ENCODE assay signal across 17 cellular contexts in genomic region chr17:77665833-77666232, GRCh38.
DNase-seq lines count a peak whose midpoint lies in the region; ATAC-seq and TF ChIP-seq lines count a peak whose summit lies in the region.
"Had no signal": no experiment of that assay in that cellular context is flagged by ENCODE, and none has a peak within 500 bp of the region (broad histone marks: within the 10 kb centered on the region; RNA-seq: fewer than 3 reads in every experiment).

No MANE protein-coding gene starts in this region.

- H3K4me3 Mint-ChIP-seq in T-helper 17 cell: peak overlapping the region; percentile 97
- H3K4me3 Mint-ChIP-seq in central memory CD8-positive, alpha-beta T cell: peak overlapping the region; percentile 85
- H3K4me3 Mint-ChIP-seq: CD14-positive monocyte, HFFc6 had no signal

- H3K4me1 ChIP-seq in A673 (ENCODE audit: insufficient read depth, low read length, poor library complexity, severe bottlenecking): peaks cover 17% of the 10 kb centered on the region
- H3K4me1 ChIP-seq in BLaER1 treated with 17β-estradiol and CSF1 and Interleukin-3, amounts not matched to agents 10 nM and 100 nM: peaks cover 17 to 32% (median 25%) of the 10 kb centered on the region in 10 experiments
- H3K4me1 ChIP-seq: esophagus squamous epithelium, thyroid gland had no signal

- no peak for DNase-seq in A673 (ENCODE audit: low spot score)
- no peak for DNase-seq in T-helper 17 cell
- no peak for DNase-seq in central memory CD8-positive, alpha-beta T cell (ENCODE audit: low spot score in 2 of 2)
- DNase-seq in AML-193 (lab: John Stamatoyannopoulos, UW): no peak
- no peak for DNase-seq in NCI-H2107 treated with DMSO at 0.1 percent for 48 hours (lab: John Stamatoyannopoulos, UW; ENCODE audit: unreplicated experiment)
- DNase-seq in hypothalamus (lab: John Stamatoyannopoulos, UW): no peak
- DNase-seq: caudate nucleus, esophagus squamous epithelium, MG63, NCI-H1694, NCI-H446, ovary, thyroid gland had no signal

- no peaks in the 10 kb centered on the region for H3K27me3 Mint-ChIP-seq in T-helper 17 cell
- no peaks in the 10 kb centered on the region for H3K27me3 Mint-ChIP-seq in central memory CD8-positive, alpha-beta T cell

- no peaks in the 10 kb centered on the region for H3K36me3 ChIP-seq in A673 (ENCODE audit: insufficient read depth, low read length, poor library complexity, severe bottlenecking)
- H3K36me3 ChIP-seq in BLaER1 treated with 17β-estradiol and CSF1 and Interleukin-3, amounts not matched to agents 10 nM and 100 nM: no peaks in the 10 kb centered on the region
- H3K36me3 ChIP-seq: esophagus squamous epithelium, MG63, ovary, thyroid gland had no signal

- H3K36me3 Mint-ChIP-seq in T-helper 17 cell (ENCODE audit: low read depth): no peaks in the 10 kb centered on the region
- peaks cover 5% of the 10 kb centered on the region for H3K36me3 Mint-ChIP-seq in central memory CD8-positive, alpha-beta T cell (ENCODE audit: insufficient read depth)
- H3K36me3 Mint-ChIP-seq: CD14-positive monocyte had no signal

- intact Hi-C loops in A673 (cut with micrococcal nuclease; ENCODE audit: unreplicated experiment): no loop called here

- H3K4me1 Mint-ChIP-seq in T-helper 17 cell: peaks cover 31% of the 10 kb centered on the region
- H3K4me1 Mint-ChIP-seq in central memory CD8-positive, alpha-beta T cell: peaks cover 37% of the 10 kb centered on the region

- H3K9ac ChIP-seq in BLaER1 treated with 17β-estradiol and CSF1 and Interleukin-3, amounts not matched to agents 10 nM and 100 nM: no peak overlapping the region

- peak overlapping the region; percentile 93 for H3K27ac Mint-ChIP-seq in T-helper 17 cell
- peak overlapping the region; percentile 88 for H3K27ac Mint-ChIP-seq in central memory CD8-positive, alpha-beta T cell (ENCODE audit: low read depth)
- H3K27ac Mint-ChIP-seq: HFFc6 had no signal

- H3K9me3 ChIP-seq in A673 (ENCODE audit: low read depth, low read length, poor library complexity, severe bottlenecking): peaks cover 16% of the 10 kb centered on the region
- peaks cover 9 to 27% (median 15%) of the 10 kb centered on the region in 11 experiments; a peak in 17 of 22 replicates for H3K9me3 ChIP-seq in BLaER1 treated with 17β-estradiol and CSF1 and Interleukin-3, amounts not matched to agents 10 nM and 100 nM (replicated peaks in 1 of 11)
- no peaks in the 10 kb centered on the region for H3K9me3 ChIP-seq in T-helper 17 cell (ENCODE audit: control insufficient read depth, low read length, poor library complexity, severe bottlenecking)
- H3K9me3 ChIP-seq: ovary, thyroid gland had no signal

- H3K4me2 ChIP-seq in BLaER1 treated with 17β-estradiol and CSF1 and Interleukin-3, amounts not matched to agents 10 nM and 100 nM: peak overlapping the region in 10 of 11 experiments; percentile 69 to 94 (median 84); a peak in 12 of 22 replicates

- no peaks in the 10 kb centered on the region for H4K20me1 ChIP-seq in BLaER1 treated with 17β-estradiol and CSF1 and Interleukin-3, amounts not matched to agents 10 nM and 100 nM

- H3K4me3 ChIP-seq in A673 (ENCODE audit: low read depth, low read length, poor library complexity, severe bottlenecking): peak overlapping the region; percentile 13
- no peak overlapping the region for H3K4me3 ChIP-seq in BLaER1 treated with 17β-estradiol and CSF1 and Interleukin-3, amounts not matched to agents 10 nM and 100 nM
- H3K4me3 ChIP-seq: esophagus squamous epithelium, lung, MG63, ovary, thyroid gland had no signal

- no peak for ATAC-seq in T-helper 17 cell
- no peak for ATAC-seq in central memory CD8-positive, alpha-beta T cell (replicated peaks; ENCODE audit: extremely low read depth, poor library complexity, severe bottlenecking)

- POLR2A ChIA-PET in A673 (lab: Charles Lee; ENCODE audit: low non-redundant PET): no interaction called here

- no peak for TF ChIP-seq CTCF in A673 (conservative IDR thresholded peaks at IDR 0.05; ENCODE audit: low read depth, low read length)

- H3K27me3 ChIP-seq in A673 (replicated peaks; ENCODE audit: insufficient read depth, low read depth, low read length, poor library complexity): no peaks in the 10 kb centered on the region
- H3K27me3 ChIP-seq in BLaER1 treated with 17β-estradiol and CSF1 and Interleukin-3, amounts not matched to agents 10 nM and 100 nM: no peaks in the 10 kb centered on the region
- H3K27me3 ChIP-seq: esophagus squamous epithelium, MG63, ovary, thyroid gland had no signal

- BruUV-seq in A673 (replicated peaks; lab: Mats Ljungman, UMichigan): no TSS peak

- CTCF ChIA-PET in A673 (lab: Charles Lee): no interaction called here

- no peak overlapping the region for H3K27ac ChIP-seq in A673 (ENCODE audit: low read depth, low read length, poor library complexity, severe bottlenecking)
- peak overlapping the region in 4 of 11 experiments; percentile 57 to 71 (median 67); a peak in 5 of 22 replicates for H3K27ac ChIP-seq in BLaER1 treated with 17β-estradiol and CSF1 and Interleukin-3, amounts not matched to agents 10 nM and 100 nM
- H3K27ac ChIP-seq: ovary, thyroid gland had no signal

- no peaks in the 10 kb centered on the region for H3K9me3 Mint-ChIP-seq in central memory CD8-positive, alpha-beta T cell
